Comparison of ENCODE assay signal across 19 cellular contexts in the genomic region with DNA sequence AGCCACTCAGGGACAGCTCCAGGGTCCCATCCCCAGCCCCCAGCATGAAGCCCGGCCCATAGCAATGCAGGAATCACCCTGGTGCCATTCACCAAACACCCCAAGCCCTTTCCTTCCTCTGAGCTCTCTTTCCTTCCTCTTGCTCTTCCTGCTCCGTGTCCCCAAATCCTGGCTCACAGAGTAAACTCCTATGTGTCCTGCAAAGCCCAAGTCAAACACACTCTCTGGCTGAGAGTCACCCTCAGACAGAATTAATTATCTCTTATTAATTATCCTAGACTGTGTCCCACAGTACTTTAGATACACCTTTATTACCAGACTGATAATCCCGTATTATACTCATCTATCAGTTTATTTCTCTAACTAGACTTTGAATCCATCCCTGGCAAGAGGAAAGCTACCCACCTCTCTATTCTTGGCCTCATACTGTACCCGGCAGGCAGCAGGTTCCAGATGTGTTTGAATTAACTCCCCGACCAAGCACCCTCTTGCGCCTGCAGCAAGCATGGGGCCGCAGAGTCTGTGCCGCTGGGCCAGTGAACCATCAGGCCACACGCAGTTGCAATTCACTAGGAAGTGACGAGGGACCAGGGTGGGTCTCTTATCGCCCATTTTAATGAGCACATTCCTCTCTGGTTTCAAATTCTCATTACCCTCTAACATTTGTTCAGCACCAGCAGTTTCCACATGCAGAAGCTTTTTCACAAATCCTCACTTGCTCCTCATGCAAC.
DNase-seq lines count a peak whose midpoint lies in the region; ATAC-seq, FAIRE-seq and TF ChIP-seq lines count a peak whose summit lies in the region.
"Had no signal": no experiment of that assay in that cellular context is flagged by ENCODE, and none has a peak within 500 bp of the region (broad histone marks: within the 10 kb centered on the region; RNA-seq: fewer than 3 reads in every experiment).

No MANE protein-coding gene starts in this region.

- H3K27ac ChIP-seq in kidney (ENCODE audit: low read depth in 2 of 2, low read length in 2 of 2) (peak overlapping the region; percentile 45 to 52), upper lobe of right lung (no peak overlapping the region)
- H3K27ac ChIP-seq: GM23248, HL-60 had no signal

- H3K4me1 Mint-ChIP-seq in T-helper 17 cell (peaks cover 25% of the 10 kb centered on the region), nephron progenitor cell (peaks cover 60% of the 10 kb centered on the region)

- H3K27me3 ChIP-seq in upper lobe of right lung: no peaks in the 10 kb centered on the region
- H3K27me3 ChIP-seq: BE2C had no signal

- FAIRE-seq in kidney (lab: Jason Lieb, UNC): no peak

- H3K9ac ChIP-seq in kidney (ENCODE audit: low read length in 2 of 2): no peak overlapping the region
- H3K9ac ChIP-seq: GM23248 had no signal

- H3K9me3 Mint-ChIP-seq in nephron progenitor cell: no peaks in the 10 kb centered on the region

- ATAC-seq in T-helper 17 cell: no peak
- no peak for ATAC-seq in upper lobe of right lung
- ATAC-seq in GM21360 (IDR thresholded peaks at IDR 0.05; ENCODE audit: unreplicated experiment): no peak
- no peak for ATAC-seq in GM21786 (IDR thresholded peaks at IDR 0.05; ENCODE audit: unreplicated experiment)
- ATAC-seq: Panc1 had no signal

- TF ChIP-seq CTCF in kidney (IDR thresholded peaks at IDR 0.05; ENCODE audit: borderline replicate concordance, extremely low read depth, insufficient read depth) (no peak), nephron progenitor cell (IDR thresholded peaks at IDR 0.05) (no peak), upper lobe of right lung (IDR thresholded peaks at IDR 0.05) (no peak)

- peaks cover 0 to 3% of the 10 kb centered on the region in 2 donors for H3K4me1 ChIP-seq in kidney (ENCODE audit: control insufficient read depth in 1 of 2, insufficient read depth in 1 of 2, low read depth in 1 of 2, low read length in 2 of 2)
- peaks cover 22% of the 10 kb centered on the region for H3K4me1 ChIP-seq in upper lobe of right lung
- H3K4me1 ChIP-seq: HAP-1 had no signal

- H3K27me3 Mint-ChIP-seq in T-helper 17 cell (no peaks in the 10 kb centered on the region), nephron progenitor cell (ENCODE audit: low read depth, poor library complexity) (peaks cover 19% of the 10 kb centered on the region)

- H3K4me3 ChIP-seq in kidney (ENCODE audit: low read length in 2 of 2) (peak overlapping the region; percentile 9 to 24), upper lobe of right lung (no peak overlapping the region)
- H3K4me3 ChIP-seq: GM23248, HAP-1 had no signal

- H3K36me3 Mint-ChIP-seq in T-helper 17 cell (ENCODE audit: low read depth) (peaks cover 2% of the 10 kb centered on the region), nephron progenitor cell (ENCODE audit: low read depth) (no peaks in the 10 kb centered on the region)

- H3K27ac Mint-ChIP-seq in T-helper 17 cell (no peak overlapping the region), nephron progenitor cell (peak overlapping the region; percentile 28)

- intact Hi-C loops in kidney (cut with DNase I) (no loop called here), upper lobe of right lung (cut with DNase I) (no loop called here)

- H3K4me3 Mint-ChIP-seq in T-helper 17 cell (peak overlapping the region; percentile 39), nephron progenitor cell (no peak overlapping the region)

- H3K36me3 ChIP-seq in kidney (ENCODE audit: control insufficient read depth in 1 of 2, insufficient read depth in 2 of 2, low read length in 2 of 2) (no peaks in the 10 kb centered on the region), upper lobe of right lung (no peaks in the 10 kb centered on the region)
- H3K36me3 ChIP-seq: BE2C, HAP-1 had no signal

- H3K9me3 ChIP-seq in T-helper 17 cell (ENCODE audit: control insufficient read depth, low read length, poor library complexity, severe bottlenecking) (no peaks in the 10 kb centered on the region), kidney (ENCODE audit: control insufficient read depth in 1 of 2, low read length in 2 of 2) (no peaks in the 10 kb centered on the region), upper lobe of right lung (no peaks in the 10 kb centered on the region)
- H3K9me3 ChIP-seq: BE2C, HAP-1 had no signal

- DNase-seq in T-helper 17 cell: no peak
- peak; percentile 35 for DNase-seq in kidney
- no peak for DNase-seq in nephron progenitor cell
- DNase-seq in upper lobe of right lung: peak; percentile 32
- DNase-seq in hepatic stellate cell (ENCODE audit: low spot score): no peak
- DNase-seq: BE2C, EL, GF-D8, GM23248, KG1, NCI-H1092, NCI-H1436, NCI-H187 treated with DMSO at 0.1 percent for 48 hours, NCI-H2107 had no signal

Comparison
In these comparisons a context has a peak if more than half of its experiments do, and no peak if none do; other contexts are left out.
1. DNase-seq: peak in kidney (single experiment) and upper lobe of right lung (single experiment); none in T-helper 17 cell (0 of 3), nephron progenitor cell (single experiment) and hepatic stellate cell (single experiment).